ENCODE assay signal across 19 cellular contexts in genomic region chr12:8702159-8702558, GRCh38. TPM values are rescaled to one million over a fixed set of nuclear protein-coding genes. Genes with fewer than 3 reads are reported as not detected.
"Had no signal": no experiment of that assay in that cellular context is flagged by ENCODE, and none has a peak within 500 bp of the region (broad histone marks: within the 10 kb centered on the region; RNA-seq: fewer than 3 reads in every experiment).

No MANE protein-coding gene starts in this region.

- H3K27ac Mint-ChIP-seq: activated CD4-positive, alpha-beta T cell treated with anti-CD3 and anti-CD28 coated beads for 36 hours; stimulated activated naive CD8-positive, alpha-beta T cell treated with anti-CD3 and anti-CD28 coated beads, Interleukin-15, amount 100 ng/mL, for 72 hours had no signal

- H3K36me3 Mint-ChIP-seq: naive B cell had no signal

- H3K27ac ChIP-seq: gastrocnemius medialis, WERI-Rb-1 had no signal

- H3K4me3 ChIP-seq: gastrocnemius medialis, mucosa of descending colon, ovary, smooth muscle cell had no signal

- H3K4me2 ChIP-seq: smooth muscle cell had no signal

- ATAC-seq: activated CD4-positive, alpha-beta T cell treated with anti-CD3 and anti-CD28 coated beads for 36 hours; gastrocnemius medialis; left lobe of liver; mucosa of descending colon; sciatic nerve; stimulated activated naive CD8-positive, alpha-beta T cell treated with anti-CD3 and anti-CD28 coated beads, Interleukin-15, amount 100 ng/mL, for 72 hours had no signal

- H3K9me3 Mint-ChIP-seq: central memory CD8-positive, alpha-beta T cell; naive B cell; stimulated activated naive CD8-positive, alpha-beta T cell treated with anti-CD3 and anti-CD28 coated beads, Interleukin-15, amount 100 ng/mL, for 72 hours had no signal

- H3K36me3 ChIP-seq: ovary had no signal

- H3K9me3 ChIP-seq: gastrocnemius medialis, mucosa of descending colon, ovary had no signal

- H3K4me3 Mint-ChIP-seq: activated CD4-positive, alpha-beta T cell treated with anti-CD3 and anti-CD28 coated beads for 36 hours; central memory CD8-positive, alpha-beta T cell; stimulated activated naive CD8-positive, alpha-beta T cell treated with anti-CD3 and anti-CD28 coated beads, Interleukin-15, amount 100 ng/mL, for 72 hours had no signal

- H3K27me3 Mint-ChIP-seq: activated CD4-positive, alpha-beta T cell treated with anti-CD3 and anti-CD28 coated beads for 36 hours; central memory CD8-positive, alpha-beta T cell; naive B cell; stimulated activated naive CD8-positive, alpha-beta T cell treated with anti-CD3 and anti-CD28 coated beads, Interleukin-15, amount 100 ng/mL, for 72 hours had no signal

- DNase-seq: activated CD4-positive, alpha-beta T cell treated with anti-CD3 and anti-CD28 coated beads for 36 hours; activated CD4-positive, alpha-beta T cell treated with anti-CD3 and anti-CD28 coated beads, Interleukin-2, amount 50 U/mL, for 48 hours; activated naive CD4-positive, alpha-beta T cell treated with Interleukin-2 at 50 U/mL for 16 hours; anterior cingulate cortex; cortex of kidney; gastrocnemius medialis; head of caudate nucleus; kidney; mucosa of descending colon; naive B cell; ovary; stimulated activated CD4-positive, alpha-beta T cell treated with anti-CD3 and anti-CD28 coated beads, Interleukin-4, amount 100 ng/mL, for 1 hour; stimulated activated naive CD8-positive, alpha-beta T cell treated with anti-CD3 and anti-CD28 coated beads, Interleukin-15, amount 100 ng/mL, for 72 hours; WERI-Rb-1 had no signal

- H3K27me3 ChIP-seq: gastrocnemius medialis, ovary had no signal

RNA-seq across cellular contexts. Expression of gene MFAP5, which starts 39.5 kb away (rescaled TPM):
- total RNA-seq: activated CD4-positive, alpha-beta T cell treated with anti-CD3 and anti-CD28 coated beads for 36 hours; left lobe of liver; T-helper 2 cell treated with Interferon-gamma antibody and Interleukin-4, amounts not matched to agents 100 ng/mL and 5 ng/mL, for 36 hours had no signal
